23 cellular contexts compared by ENCODE assay signal in the genomic region with DNA sequence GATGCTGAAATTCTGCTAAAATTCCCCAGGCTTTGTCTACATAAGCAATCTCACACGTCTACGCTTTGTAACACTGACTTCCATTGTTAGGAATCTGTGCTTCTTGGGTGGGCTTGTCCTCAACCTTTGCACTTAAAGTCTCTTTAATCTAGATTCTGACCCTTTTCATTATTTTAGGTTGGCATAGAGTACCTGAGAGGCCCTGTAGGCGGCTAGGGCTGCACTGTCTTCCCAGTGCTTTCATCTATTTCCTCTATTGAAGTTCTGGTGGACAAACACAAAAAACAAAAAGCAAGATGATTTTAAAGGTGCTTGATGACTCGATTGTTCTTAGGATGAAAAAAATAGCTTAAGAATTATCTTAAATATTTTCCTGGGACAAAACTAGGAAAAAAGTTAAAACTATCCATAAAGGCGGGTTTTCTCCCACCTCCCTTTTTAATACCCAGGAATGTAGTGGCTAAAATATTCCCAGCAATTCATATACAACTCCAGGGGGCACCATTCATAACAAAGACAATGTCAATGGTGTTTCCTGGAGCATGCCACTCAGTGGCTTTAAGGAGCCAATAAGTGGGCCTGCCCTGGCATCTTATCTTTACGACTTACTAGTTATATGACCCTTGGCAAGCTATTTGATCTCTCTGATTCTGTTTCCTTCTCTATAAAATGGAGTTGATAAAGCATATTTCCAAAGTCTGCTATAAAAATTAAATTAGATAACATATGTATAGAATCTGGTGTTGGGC.
DNase-seq lines count a peak whose midpoint lies in the region; ATAC-seq, FAIRE-seq and TF ChIP-seq lines count a peak whose summit lies in the region.
"Had no signal": no experiment of that assay in that cellular context is flagged by ENCODE, and none has a peak within 500 bp of the region (broad histone marks: within the 10 kb centered on the region; RNA-seq: fewer than 3 reads in every experiment).

No MANE protein-coding gene starts in this region.

- no peaks in the 10 kb centered on the region for H3K27me3 ChIP-seq in endodermal cell (ENCODE audit: control insufficient read depth, insufficient read depth, low read length, poor library complexity, severe bottlenecking)
- no peaks in the 10 kb centered on the region for H3K27me3 ChIP-seq in small intestine (ENCODE audit: control insufficient read depth in 2 of 2, insufficient read depth in 2 of 2, low read length in 2 of 2)
- H3K27me3 ChIP-seq in tibial nerve: no peaks in the 10 kb centered on the region
- H3K27me3 ChIP-seq: body of pancreas, vagina had no signal

- no peak overlapping the region for H3K4me3 ChIP-seq in endodermal cell (ENCODE audit: low read length)
- H3K4me3 ChIP-seq in small intestine (ENCODE audit: low read depth in 1 of 2, low read length in 2 of 2): no peak overlapping the region
- no peak overlapping the region for H3K4me3 ChIP-seq in tibial nerve
- H3K4me3 ChIP-seq: body of pancreas, coronary artery, K562, vagina had no signal

- H3K27ac ChIP-seq in endodermal cell (ENCODE audit: low read depth, low read length): no peak overlapping the region
- H3K27ac ChIP-seq in small intestine (ENCODE audit: low read depth in 1 of 2, low read length in 1 of 2): peak overlapping the region in 1 of 2 donors; percentile 1
- no peak overlapping the region for H3K27ac ChIP-seq in caudate nucleus (ENCODE audit: low read depth, low read length)
- no peak overlapping the region for H3K27ac ChIP-seq in tibial nerve
- H3K27ac ChIP-seq: body of pancreas, coronary artery, neutrophil, vagina had no signal

- H3K4me1 ChIP-seq in endodermal cell (ENCODE audit: control insufficient read depth, insufficient read depth, low read length): peaks cover 3% of the 10 kb centered on the region
- peaks cover 6 to 7% of the 10 kb centered on the region in 2 donors for H3K4me1 ChIP-seq in small intestine (ENCODE audit: control insufficient read depth in 2 of 2, insufficient read depth in 1 of 2, low read depth in 1 of 2, low read length in 1 of 2)
- H3K4me1 ChIP-seq in tibial nerve: peaks cover 0 to 3% (median 0%) of the 10 kb centered on the region in 4 donors
- H3K4me1 ChIP-seq: vagina had no signal

- H3K9me3 Mint-ChIP-seq in endodermal cell: no peaks in the 10 kb centered on the region
- H3K9me3 Mint-ChIP-seq in stimulated activated memory B cell treated with anti-CD40 and anti-IgM and Interleukin-4, amounts not matched to agents 10 μg/mL and 1 μg/mL and 100 μg/mL, for 72 hours: no peaks in the 10 kb centered on the region
- H3K9me3 Mint-ChIP-seq: immature natural killer cell had no signal

- TF ChIP-seq CTCF in endodermal cell (conservative IDR thresholded peaks at IDR 0.05) (peak; percentile 50), tibial nerve (IDR thresholded peaks at IDR 0.05) (no peak)

- no peak overlapping the region for H3K27ac Mint-ChIP-seq in endodermal cell
- no peak overlapping the region for H3K27ac Mint-ChIP-seq in stimulated activated memory B cell treated with anti-CD40 and anti-IgM and Interleukin-4, amounts not matched to agents 10 μg/mL and 1 μg/mL and 100 μg/mL, for 72 hours
- H3K27ac Mint-ChIP-seq: immature natural killer cell had no signal

- no peak overlapping the region for H3K4me3 Mint-ChIP-seq in endodermal cell
- no peak overlapping the region for H3K4me3 Mint-ChIP-seq in stimulated activated memory B cell treated with anti-CD40 and anti-IgM and Interleukin-4, amounts not matched to agents 10 μg/mL and 1 μg/mL and 100 μg/mL, for 72 hours
- H3K4me3 Mint-ChIP-seq: immature natural killer cell had no signal

- no peaks in the 10 kb centered on the region for H3K27me3 Mint-ChIP-seq in endodermal cell (ENCODE audit: insufficient read depth)
- no peaks in the 10 kb centered on the region for H3K27me3 Mint-ChIP-seq in stimulated activated memory B cell treated with anti-CD40 and anti-IgM and Interleukin-4, amounts not matched to agents 10 μg/mL and 1 μg/mL and 100 μg/mL, for 72 hours

- no peaks in the 10 kb centered on the region for H3K36me3 ChIP-seq in endodermal cell (ENCODE audit: control insufficient read depth, insufficient read depth, low read length)
- H3K36me3 ChIP-seq in small intestine (ENCODE audit: control insufficient read depth in 2 of 2, insufficient read depth in 2 of 2, low read length in 2 of 2): no peaks in the 10 kb centered on the region
- H3K36me3 ChIP-seq in tibial nerve: no peaks in the 10 kb centered on the region
- H3K36me3 ChIP-seq: neutrophil, vagina had no signal

- WGBS in endodermal cell (ENCODE audit: insufficient coverage in 1 of 2, insufficient read length in 1 of 2), 2 experiments: 83 to 97% methylated on average over 3 to 6 of the region's 6 CpGs
- 32 to 64% (median 51%) methylated on average over 6 of the region's 6 CpGs for WGBS in small intestine, 3 donors
- 78 to 79% methylated on average over 6 of the region's 6 CpGs for WGBS in tibial nerve, 2 donors

- no peaks in the 10 kb centered on the region for H3K36me3 Mint-ChIP-seq in endodermal cell (ENCODE audit: low read depth)
- no peaks in the 10 kb centered on the region for H3K36me3 Mint-ChIP-seq in stimulated activated memory B cell treated with anti-CD40 and anti-IgM and Interleukin-4, amounts not matched to agents 10 μg/mL and 1 μg/mL and 100 μg/mL, for 72 hours

- no peak for TF ChIP-seq EP300 in tibial nerve (IDR thresholded peaks at IDR 0.05)

- no peak for TF ChIP-seq POLR2A in tibial nerve (IDR thresholded peaks at IDR 0.05)

- ATAC-seq in stimulated activated memory B cell treated with anti-CD40 and anti-IgM and Interleukin-4, amounts not matched to agents 10 μg/mL and 1 μg/mL and 100 μg/mL, for 72 hours: no peak
- ATAC-seq: body of pancreas, K562, left ventricle myocardium superior had no signal

- DNase-seq in NCI-H1417 (lab: John Stamatoyannopoulos, UW) (peak in 2 of 3 experiments; percentile 28 to 41), NCI-H1417 treated with DMSO at 0.1 percent for 48 hours (lab: John Stamatoyannopoulos, UW) (no peak), NCI-H2029 treated with DMSO at 0.1 percent for 48 hours (lab: John Stamatoyannopoulos, UW) (peak; percentile 89), endodermal cell (no peak), small intestine (peak; percentile 85), caudate nucleus (lab: John Stamatoyannopoulos, UW) (no peak), tibial nerve (ENCODE audit: low spot score in 2 of 2) (no peak)
- DNase-seq: activated CD8-positive, alpha-beta memory T cell treated with anti-CD3 and anti-CD28 coated beads, Interleukin-2, amount 50 U/mL, for 48 hours; body of pancreas; Caco-2; immature natural killer cell; left ventricle myocardium superior; NCI-H1092 treated with DMSO at 0.1 percent for 48 hours; NCI-H2171; NCI-H82; stimulated activated CD4-positive, alpha-beta T cell treated with anti-CD3 and anti-CD28 coated beads, Interleukin-12 subunit alpha, Interleukin-12 subunit beta, amount 100 ng/mL, for 4 hours; T-helper 2 cell had no signal

- peaks cover 13% of the 10 kb centered on the region for H3K4me1 Mint-ChIP-seq in endodermal cell
- no peaks in the 10 kb centered on the region for H3K4me1 Mint-ChIP-seq in stimulated activated memory B cell treated with anti-CD40 and anti-IgM and Interleukin-4, amounts not matched to agents 10 μg/mL and 1 μg/mL and 100 μg/mL, for 72 hours
- H3K4me1 Mint-ChIP-seq: immature natural killer cell had no signal

- no peak for FAIRE-seq in small intestine (lab: Jason Lieb, UNC)
- FAIRE-seq: endometrium, K562 had no signal

- no peaks in the 10 kb centered on the region for H3K9me3 ChIP-seq in endodermal cell (ENCODE audit: control insufficient read depth, low read length)
- no peaks in the 10 kb centered on the region for H3K9me3 ChIP-seq in small intestine (ENCODE audit: control insufficient read depth, low read depth)
- no peaks in the 10 kb centered on the region for H3K9me3 ChIP-seq in tibial nerve
- H3K9me3 ChIP-seq: body of pancreas, Caco-2, neutrophil, vagina had no signal

- H3K9ac ChIP-seq in endodermal cell (ENCODE audit: extremely low read depth, low read length, poor library complexity, severe bottlenecking): no peak overlapping the region

Comparison
In these comparisons a context has a peak if more than half of its experiments do, and no peak if none do; other contexts are left out.
1. DNase-seq: peak in NCI-H1417 (2 of 3), NCI-H2029 treated with DMSO at 0.1 percent for 48 hours (single experiment) and small intestine (single experiment); none in NCI-H1417 treated with DMSO at 0.1 percent for 48 hours (single experiment), endodermal cell (single experiment), caudate nucleus (0 of 61) and tibial nerve (0 of 2).